In the genomic region with DNA sequence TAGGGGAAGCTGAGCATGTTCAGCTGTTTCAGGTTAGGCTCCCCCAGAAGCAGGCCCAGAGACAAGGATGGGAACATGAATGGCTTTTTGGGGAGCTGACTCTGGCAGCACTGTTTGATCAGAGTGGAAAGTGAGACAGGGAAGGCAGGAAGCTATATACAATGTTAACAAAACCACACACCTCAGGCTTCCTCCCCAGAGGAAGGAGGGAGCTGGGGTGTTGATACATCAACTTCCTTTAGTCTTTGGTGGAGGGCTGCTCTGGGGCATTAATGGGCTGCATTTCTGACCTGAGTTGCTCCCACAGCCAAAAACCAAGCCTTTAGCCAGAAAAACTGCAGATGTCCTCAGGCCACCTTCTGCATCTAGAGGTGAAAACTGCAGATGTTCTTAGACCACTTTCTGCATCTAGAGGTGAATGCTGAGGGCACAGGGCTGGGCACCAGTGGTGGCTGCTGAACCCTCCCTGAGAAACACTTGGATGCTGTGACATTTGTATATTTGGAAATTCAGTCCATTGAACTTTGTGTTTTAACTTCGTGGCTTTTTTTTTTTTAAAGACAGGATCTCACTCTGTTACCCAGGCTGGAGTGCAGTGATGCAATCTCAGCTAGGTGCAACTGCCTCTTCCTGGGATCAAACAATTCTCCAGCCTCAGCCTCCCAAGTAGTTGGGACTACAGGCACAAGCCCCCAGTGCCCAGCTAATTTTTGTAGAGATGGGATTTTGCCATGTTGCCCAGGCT, we compare ENCODE assay signal across 2 cellular contexts.
TF ChIP-seq lines count a peak whose summit lies in the region.

No MANE protein-coding gene starts in this region.

TF ChIP-seq in SK-N-SH treated with all-trans-retinoic acid at 6 μM for 48 hours, 23 proteins besides CTCF, POLR2A, EP300 and RAD21:
- no peak for TF ChIP-seq TSHZ2 (CRISPR knock-in tag; IDR thresholded peaks at IDR 0.05)
- TF ChIP-seq GLIS3 (CRISPR knock-in tag; IDR thresholded peaks at IDR 0.05) = no peak
- no peak for TF ChIP-seq ESRRG (CRISPR knock-in tag; IDR thresholded peaks at IDR 0.05)
- TF ChIP-seq, protein P1, sequence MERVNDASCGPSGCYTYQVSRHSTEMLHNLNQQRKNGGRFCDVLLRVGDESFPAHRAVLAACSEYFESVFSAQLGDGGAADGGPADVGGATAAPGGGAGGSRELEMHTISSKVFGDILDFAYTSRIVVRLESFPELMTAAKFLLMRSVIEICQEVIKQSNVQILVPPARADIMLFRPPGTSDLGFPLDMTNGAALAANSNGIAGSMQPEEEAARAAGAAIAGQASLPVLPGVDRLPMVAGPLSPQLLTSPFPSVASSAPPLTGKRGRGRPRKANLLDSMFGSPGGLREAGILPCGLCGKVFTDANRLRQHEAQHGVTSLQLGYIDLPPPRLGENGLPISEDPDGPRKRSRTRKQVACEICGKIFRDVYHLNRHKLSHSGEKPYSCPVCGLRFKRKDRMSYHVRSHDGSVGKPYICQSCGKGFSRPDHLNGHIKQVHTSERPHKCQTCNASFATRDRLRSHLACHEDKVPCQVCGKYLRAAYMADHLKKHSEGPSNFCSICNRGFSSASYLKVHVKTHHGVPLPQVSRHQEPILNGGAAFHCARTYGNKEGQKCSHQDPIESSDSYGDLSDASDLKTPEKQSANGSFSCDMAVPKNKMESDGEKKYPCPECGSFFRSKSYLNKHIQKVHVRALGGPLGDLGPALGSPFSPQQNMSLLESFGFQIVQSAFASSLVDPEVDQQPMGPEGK (CRISPR knock-in tag; IDR thresholded peaks at IDR 0.05; ENCODE audit: borderline replicate concordance) = no peak
- no peak for TF ChIP-seq POU6F1 (CRISPR knock-in tag; IDR thresholded peaks at IDR 0.05; ENCODE audit: borderline replicate concordance, low read depth)
- no peak for TF ChIP-seq ZNF565 (CRISPR knock-in tag; conservative IDR thresholded peaks at IDR 0.05; ENCODE audit: low read depth)
- TF ChIP-seq SNAI2 (CRISPR knock-in tag; IDR thresholded peaks at IDR 0.05) = no peak
- TF ChIP-seq CREB5 (CRISPR knock-in tag; IDR thresholded peaks at IDR 0.05; ENCODE audit: low read depth) = no peak
- no peak for TF ChIP-seq ZFP30 (CRISPR knock-in tag; IDR thresholded peaks at IDR 0.05)
- no peak for TF ChIP-seq OSR1 (CRISPR knock-in tag; IDR thresholded peaks at IDR 0.05)
- no peak for TF ChIP-seq RARB (CRISPR knock-in tag; IDR thresholded peaks at IDR 0.05)
- TF ChIP-seq BACH2 (CRISPR knock-in tag; IDR thresholded peaks at IDR 0.05; ENCODE audit: borderline replicate concordance) = no peak
- no peak for TF ChIP-seq ARNTL (CRISPR knock-in tag; IDR thresholded peaks at IDR 0.05; ENCODE audit: borderline replicate concordance, low read depth)
- TF ChIP-seq TCF4 (CRISPR knock-in tag; IDR thresholded peaks at IDR 0.05; ENCODE audit: borderline replicate concordance) = no peak
- no peak for TF ChIP-seq ZNF70 (CRISPR knock-in tag; IDR thresholded peaks at IDR 0.05)
- TF ChIP-seq ISL1 (CRISPR knock-in tag; IDR thresholded peaks at IDR 0.05) = no peak

TF ChIP-seq in SK-N-SH, 30 proteins besides CTCF, POLR2A, EP300 and RAD21 (continued from another document):
- TF ChIP-seq, protein P2, sequence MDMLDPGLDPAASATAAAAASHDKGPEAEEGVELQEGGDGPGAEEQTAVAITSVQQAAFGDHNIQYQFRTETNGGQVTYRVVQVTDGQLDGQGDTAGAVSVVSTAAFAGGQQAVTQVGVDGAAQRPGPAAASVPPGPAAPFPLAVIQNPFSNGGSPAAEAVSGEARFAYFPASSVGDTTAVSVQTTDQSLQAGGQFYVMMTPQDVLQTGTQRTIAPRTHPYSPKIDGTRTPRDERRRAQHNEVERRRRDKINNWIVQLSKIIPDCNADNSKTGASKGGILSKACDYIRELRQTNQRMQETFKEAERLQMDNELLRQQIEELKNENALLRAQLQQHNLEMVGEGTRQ (IDR thresholded peaks at IDR 0.05; ENCODE audit: borderline replicate concordance, low read depth, low read length) = no peak
- TF ChIP-seq FOXJ3 (CRISPR knock-in tag; IDR thresholded peaks at IDR 0.05) (no peak), RFX5 (IDR thresholded peaks at IDR 0.05; ENCODE audit: low read length) (no peak), EZH2phosphoT487 (IDR thresholded peaks at IDR 0.05; ENCODE audit: borderline replicate concordance, low read depth) (no peak), USF1 (IDR thresholded peaks at IDR 0.05; ENCODE audit: borderline replicate concordance, low read depth) (no peak), TEAD4 (IDR thresholded peaks at IDR 0.05; ENCODE audit: borderline replicate concordance, insufficient read depth) (no peak), YY1 (IDR thresholded peaks at IDR 0.05; ENCODE audit: low read depth) (no peak), FOXM1 (IDR thresholded peaks at IDR 0.05; ENCODE audit: low read depth) (no peak), FOSL2 (IDR thresholded peaks at IDR 0.05; ENCODE audit: borderline replicate concordance, low read depth) (no peak), TCF12 (IDR thresholded peaks at IDR 0.05) (no peak), POLR2AphosphoS5 (IDR thresholded peaks at IDR 0.05; ENCODE audit: low read depth, low read length) (no peak)
